In genomic region chr11:20934521-20934920, GRCh38 we compare ENCODE assay signal across 18 cellular contexts.
"Had no signal": no experiment of that assay in that cellular context is flagged by ENCODE, and none has a peak within 500 bp of the region (broad histone marks: within the 10 kb centered on the region; RNA-seq: fewer than 3 reads in every experiment).

No MANE protein-coding gene starts in this region.

- DNase-seq: hippocampal formation; immature natural killer cell; kidney; left colon; left ventricle myocardium inferior; mesendoderm; naive B cell; natural killer cell; pancreas; psoas muscle; right lobe of liver; stimulated activated CD4-positive, alpha-beta T cell treated with anti-CD3 and anti-CD28 coated beads, Interleukin-1b, Interleukin-23, amount 100 ng/mL, for 48 hours; stimulated activated CD4-positive, alpha-beta T cell treated with anti-CD3 and anti-CD28 coated beads, Interleukin-2, amount 100 ng/mL, for 48 hours; stimulated activated CD4-positive, alpha-beta T cell treated with anti-CD3 and anti-CD28 coated beads, Interleukin-4, amount 100 ng/mL, for 4 hours; stimulated activated CD8-positive, alpha-beta memory T cell treated with anti-CD3 and anti-CD28 coated beads, Interleukin-4, amount 100 ng/mL, for 48 hours; stimulated activated naive CD4-positive, alpha-beta T cell treated with Interleukin-2 at 50 U/mL for 16 hours; stimulated activated naive CD8-positive, alpha-beta T cell treated with anti-CD3 and anti-CD28 coated beads, Interleukin-15, amount 100 ng/mL, for 72 hours; uterus had no signal
